In genomic region chr2:63596487-63596886, GRCh38 we compare ENCODE assay signal across 1 cellular context.
A peak's percentile ranks its signal among the peaks of the same experiment; 100 is the strongest.
TF ChIP-seq lines count a peak whose summit lies in the region.

No MANE protein-coding gene starts in this region.

TF ChIP-seq in HepG2, 621 proteins besides CTCF, POLR2A, EP300 and RAD21 (continued from another document and continues in another):
- TF ChIP-seq SYNCRIP (IDR thresholded peaks at IDR 0.05; ENCODE audit: insufficient read depth, low read depth, low read length) (no peak), ZNF776 (CRISPR knock-in tag; IDR thresholded peaks at IDR 0.05) (no peak), TEAD3 (CRISPR knock-in tag; optimal IDR thresholded peaks at IDR 0.05; ENCODE audit: borderline replicate concordance) (no peak), ZMAT3 (CRISPR knock-in tag; conservative IDR thresholded peaks at IDR 0.05) (no peak), SP5 (CRISPR knock-in tag; IDR thresholded peaks at IDR 0.05; ENCODE audit: borderline replicate concordance, low read depth) (no peak), ZNF224 (CRISPR knock-in tag; IDR thresholded peaks at IDR 0.05) (no peak), ZNF646 (CRISPR knock-in tag; IDR thresholded peaks at IDR 0.05) (no peak), NONO (IDR thresholded peaks at IDR 0.05) (no peak), NONO (CRISPR knock-in tag; conservative IDR thresholded peaks at IDR 0.05) (0 out of 2 replicates have a peak, but pooled peaks have one; percentile 15), AGO2 (optimal IDR thresholded peaks at IDR 0.05; ENCODE audit: low read depth, low read length) (no peak), EED (CRISPR knock-in tag; IDR thresholded peaks at IDR 0.05) (no peak), ZMYM2 (CRISPR knock-in tag; IDR thresholded peaks at IDR 0.05) (0 out of 2 replicates have a peak, but pooled peaks have one; percentile 27), PAXIP1 (CRISPR knock-in tag; conservative IDR thresholded peaks at IDR 0.05) (peak; percentile 62), ZBTB43 (CRISPR knock-in tag; conservative IDR thresholded peaks at IDR 0.05) (0 out of 2 replicates have a peak, but pooled peaks have one; percentile 57), ZNF3 (CRISPR knock-in tag; IDR thresholded peaks at IDR 0.05) (0 out of 2 replicates have a peak, but pooled peaks have one; percentile 44), SRSF1 (optimal IDR thresholded peaks at IDR 0.05; ENCODE audit: low read depth, low read length) (no peak), THRA (CRISPR knock-in tag; IDR thresholded peaks at IDR 0.05; ENCODE audit: borderline replicate concordance) (no peak), HOXA5 (CRISPR knock-in tag; IDR thresholded peaks at IDR 0.05) (0 out of 2 replicates have a peak, but pooled peaks have one; percentile 70), POGZ (CRISPR knock-in tag; IDR thresholded peaks at IDR 0.05) (peak; percentile 47; the same call in 1 of the 2 replicates), EHMT2 (IDR thresholded peaks at IDR 0.05; ENCODE audit: borderline replicate concordance, low read depth, low read length) (peak; percentile 91), MIXL1 (CRISPR knock-in tag; IDR thresholded peaks at IDR 0.05) (peak; percentile 49; the same call in 1 of the 2 replicates), HIVEP1 (CRISPR knock-in tag; IDR thresholded peaks at IDR 0.05) (no peak), ZNF644 (CRISPR knock-in tag; IDR thresholded peaks at IDR 0.05; ENCODE audit: low read depth) (peak; percentile 93), TOE1 (CRISPR knock-in tag; IDR thresholded peaks at IDR 0.05) (no peak), FOXK1 (CRISPR knock-in tag; IDR thresholded peaks at IDR 0.05; ENCODE audit: borderline replicate concordance, low read depth) (no peak), ATF3 (CRISPR knock-in tag; IDR thresholded peaks at IDR 0.05) (peak; percentile 33; the same call in 1 of the 2 replicates), ZNF281 (CRISPR knock-in tag; IDR thresholded peaks at IDR 0.05; ENCODE audit: borderline replicate concordance) (no peak), ZFP1 (CRISPR knock-in tag; IDR thresholded peaks at IDR 0.05) (0 out of 2 replicates have a peak, but pooled peaks have one; percentile 29), TRAFD1 (CRISPR knock-in tag; IDR thresholded peaks at IDR 0.05; ENCODE audit: borderline replicate concordance) (no peak), ZMYM4 (CRISPR knock-in tag; IDR thresholded peaks at IDR 0.05) (peak; percentile 76), SOX6 (IDR thresholded peaks at IDR 0.05) (no peak), SOX6 (CRISPR knock-in tag; IDR thresholded peaks at IDR 0.05) (peak; percentile 63; the same call in 1 of the 2 replicates), ZFP36L1 (CRISPR knock-in tag; IDR thresholded peaks at IDR 0.05) (no peak), UBTF (CRISPR knock-in tag; IDR thresholded peaks at IDR 0.05) (no peak), PRPF4 (IDR thresholded peaks at IDR 0.05; ENCODE audit: low read depth, low read length, poor library complexity, severe bottlenecking) (no peak), KMT2A (CRISPR knock-in tag; IDR thresholded peaks at IDR 0.05) (peak; percentile 50; the same call in 1 of the 2 replicates), ZMYM3 (CRISPR knock-in tag; IDR thresholded peaks at IDR 0.05) (no peak), ZBTB42 (CRISPR knock-in tag; IDR thresholded peaks at IDR 0.05) (no peak), SPEN (CRISPR knock-in tag; IDR thresholded peaks at IDR 0.05; ENCODE audit: low read depth) (no peak)
